ENCODE assay signal across 1 cellular context in the genomic region with DNA sequence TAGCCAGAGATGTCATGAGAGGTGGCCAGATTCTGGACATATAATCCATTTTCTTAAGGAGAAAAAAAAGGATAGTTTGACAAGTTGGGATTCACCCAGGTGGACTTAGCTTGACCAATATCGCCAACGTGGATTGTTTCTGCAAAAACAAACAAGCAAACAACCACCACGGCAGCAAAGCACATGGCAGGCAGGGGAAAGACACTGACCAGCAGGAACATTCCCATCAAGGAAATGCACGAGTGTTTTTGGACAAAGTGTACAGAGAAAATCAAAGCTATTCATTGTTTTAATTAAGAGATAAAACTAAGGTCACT.
TF ChIP-seq lines count a peak whose summit lies in the region.

No MANE protein-coding gene starts in this region.

TF ChIP-seq in HepG2, 621 proteins besides CTCF, POLR2A, EP300 and RAD21:
- no peak for TF ChIP-seq ATF2 (CRISPR knock-in tag; IDR thresholded peaks at IDR 0.05)
- no peak for TF ChIP-seq ZSCAN12 (CRISPR knock-in tag; IDR thresholded peaks at IDR 0.05)
- no peak for TF ChIP-seq HNRNPLL (IDR thresholded peaks at IDR 0.05; ENCODE audit: low read depth, low read length, poor library complexity, severe bottlenecking)
- no peak for TF ChIP-seq GATAD1 (CRISPR knock-in tag; IDR thresholded peaks at IDR 0.05)
- no peak for TF ChIP-seq ZNF704 (CRISPR knock-in tag; IDR thresholded peaks at IDR 0.05; ENCODE audit: borderline replicate concordance)
- TF ChIP-seq JDP2 (CRISPR knock-in tag; IDR thresholded peaks at IDR 0.05; ENCODE audit: borderline replicate concordance), result no peak
- no peak for TF ChIP-seq ATF3 (CRISPR knock-in tag; IDR thresholded peaks at IDR 0.05)
- no peak for TF ChIP-seq SSRP1 (CRISPR knock-in tag; IDR thresholded peaks at IDR 0.05)
- TF ChIP-seq HINFP (CRISPR knock-in tag; IDR thresholded peaks at IDR 0.05; ENCODE audit: low read depth), result no peak
- TF ChIP-seq, protein P1, sequence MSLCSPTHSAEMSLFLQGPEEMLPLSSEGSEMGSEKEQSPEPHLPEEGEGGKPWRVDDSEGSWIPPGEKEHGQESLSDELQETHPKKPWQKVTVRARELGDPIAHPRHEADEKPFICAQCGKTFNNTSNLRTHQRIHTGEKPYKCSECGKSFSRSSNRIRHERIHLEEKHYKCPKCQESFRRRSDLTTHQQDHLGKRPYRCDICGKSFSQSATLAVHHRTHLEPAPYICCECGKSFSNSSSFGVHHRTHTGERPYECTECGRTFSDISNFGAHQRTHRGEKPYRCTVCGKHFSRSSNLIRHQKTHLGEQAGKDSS (CRISPR knock-in tag; IDR thresholded peaks at IDR 0.05; ENCODE audit: borderline replicate concordance, low read depth), result no peak
- no peak for TF ChIP-seq CREB1 (IDR thresholded peaks at IDR 0.05)
- no peak for TF ChIP-seq CREB1 (CRISPR knock-in tag; IDR thresholded peaks at IDR 0.05)
- no peak for TF ChIP-seq ZNF282 (IDR thresholded peaks at IDR 0.05; ENCODE audit: partially characterized antibody)
- no peak for TF ChIP-seq LCORL (IDR thresholded peaks at IDR 0.05)
- no peak for TF ChIP-seq LCORL (CRISPR knock-in tag; IDR thresholded peaks at IDR 0.05)
- no peak for TF ChIP-seq POGZ (CRISPR knock-in tag; IDR thresholded peaks at IDR 0.05)
- TF ChIP-seq ZFP82 (CRISPR knock-in tag; IDR thresholded peaks at IDR 0.05; ENCODE audit: borderline replicate concordance), result no peak
- no peak for TF ChIP-seq ZBTB10 (CRISPR knock-in tag; IDR thresholded peaks at IDR 0.05; ENCODE audit: borderline replicate concordance)
